In genomic region chr17:62626719-62627218, GRCh38 we compare ENCODE assay signal across 8 cellular contexts. TPM values are rescaled to one million over a fixed set of nuclear protein-coding genes. Genes with fewer than 3 reads are reported as not detected.
DNase-seq lines count a peak whose midpoint lies in the region; ATAC-seq, FAIRE-seq and TF ChIP-seq lines count a peak whose summit lies in the region.

No MANE protein-coding gene starts in this region.

- no peaks in the 10 kb centered on the region for H3K9me3 ChIP-seq in HUES48 (ENCODE audit: control insufficient read depth, insufficient read depth, low read length)
- no peaks in the 10 kb centered on the region for H3K9me3 ChIP-seq in right cardiac atrium (ENCODE audit: control insufficient read depth, low read length)
- H3K9me3 ChIP-seq in small intestine (ENCODE audit: control insufficient read depth, low read depth), result no peaks in the 10 kb centered on the region

- 8% methylated on average over 21 of the region's 21 CpGs for WGBS in right cardiac atrium
- 8 to 15% (median 11%) methylated on average over 20 to 21 of the region's 21 CpGs for WGBS in small intestine, 3 donors

- no peak for FAIRE-seq in small intestine (lab: Jason Lieb, UNC)
- no peak for FAIRE-seq in frontal cortex (lab: Jason Lieb, UNC)

- H3K27ac ChIP-seq in HUES48 (ENCODE audit: low read depth, low read length) (peak overlapping the region; percentile 54), right cardiac atrium (ENCODE audit: low read length) (peak overlapping the region; percentile 66), rectal smooth muscle tissue (ENCODE audit: low read depth, low read length) (peak overlapping the region; percentile 69), small intestine (ENCODE audit: low read depth in 1 of 2, low read length in 1 of 2) (peak overlapping the region in 1 of 2 donors; percentile 86)

- H3K9me3 Mint-ChIP-seq in activated T-helper 2 cell treated with anti-CD3 and anti-CD28 coated beads, Interferon-gamma antibody, Interleukin-2, Interleukin-4, amounts not matched to agents 10 μg/mL and 5 μg/mL and 100 μg/mL, durations not matched to agents 14 hours and 24 hours and 36 hours, result no peaks in the 10 kb centered on the region

- H3K4me3 Mint-ChIP-seq in activated T-helper 2 cell treated with anti-CD3 and anti-CD28 coated beads, Interferon-gamma antibody, Interleukin-2, Interleukin-4, amounts not matched to agents 10 μg/mL and 5 μg/mL and 100 μg/mL, durations not matched to agents 14 hours and 24 hours and 36 hours (ENCODE audit: low read depth), result peak overlapping the region; percentile 70

- no peak for TF ChIP-seq CTCF in AG10803 (conservative IDR thresholded peaks at IDR 0.05; ENCODE audit: low read length)

- DNase-seq in AG10803 (ENCODE audit: low read depth) (peak; percentile 87), right cardiac atrium (peak; percentile 81 to 87 (median 82)), small intestine (no peak), frontal cortex (ENCODE audit: low spot score in 2 of 2) (no peak)
- DNase-seq in activated T-helper 2 cell treated with anti-CD3 and anti-CD28 coated beads, Interferon-gamma antibody, Interleukin-2, Interleukin-4, amounts not matched to agents 10 μg/mL and 5 μg/mL and 100 μg/mL, durations not matched to agents 14 hours and 24 hours and 36 hours (ENCODE audit: low spot score), result no peak

- H3K4me1 ChIP-seq in HUES48 (ENCODE audit: control insufficient read depth, insufficient read depth, low read length), result peaks cover 15% of the 10 kb centered on the region
- H3K4me1 ChIP-seq in right cardiac atrium (ENCODE audit: control insufficient read depth, insufficient read depth, low read length), result peaks cover 2% of the 10 kb centered on the region
- no peaks in the 10 kb centered on the region for H3K4me1 ChIP-seq in rectal smooth muscle tissue (ENCODE audit: control insufficient read depth, insufficient read depth, low read length)
- H3K4me1 ChIP-seq in small intestine (ENCODE audit: control insufficient read depth in 2 of 2, insufficient read depth in 1 of 2, low read depth in 1 of 2, low read length in 1 of 2), result no peaks in the 10 kb centered on the region

- peak overlapping the region; percentile 64 for H3K9ac ChIP-seq in HUES48 (ENCODE audit: low read depth, low read length)
- H3K9ac ChIP-seq in rectal smooth muscle tissue (ENCODE audit: low read length), result peak overlapping the region; percentile 11

- H3K27ac Mint-ChIP-seq in activated T-helper 2 cell treated with anti-CD3 and anti-CD28 coated beads, Interferon-gamma antibody, Interleukin-2, Interleukin-4, amounts not matched to agents 10 μg/mL and 5 μg/mL and 100 μg/mL, durations not matched to agents 14 hours and 24 hours and 36 hours, result no peak overlapping the region

- peaks cover 10% of the 10 kb centered on the region for H3K4me1 Mint-ChIP-seq in activated T-helper 2 cell treated with anti-CD3 and anti-CD28 coated beads, Interferon-gamma antibody, Interleukin-2, Interleukin-4, amounts not matched to agents 10 μg/mL and 5 μg/mL and 100 μg/mL, durations not matched to agents 14 hours and 24 hours and 36 hours (ENCODE audit: low read depth)

- H3K36me3 ChIP-seq in HUES48 (ENCODE audit: control insufficient read depth, insufficient read depth, low read length) (no peaks in the 10 kb centered on the region), rectal smooth muscle tissue (ENCODE audit: control insufficient read depth, insufficient read depth, low read length) (no peaks in the 10 kb centered on the region), small intestine (ENCODE audit: control insufficient read depth in 2 of 2, insufficient read depth in 2 of 2, low read length in 2 of 2) (no peaks in the 10 kb centered on the region)

- intact Hi-C loops in activated T-helper 2 cell treated with anti-CD3 and anti-CD28 coated beads, Interferon-gamma antibody, Interleukin-2, Interleukin-4, amounts not matched to agents 10 μg/mL and 5 μg/mL and 100 μg/mL, durations not matched to agents 14 hours and 24 hours and 36 hours (cut with micrococcal nuclease), result no loop called here
- intact Hi-C loops in right cardiac atrium (cut with DNase I), result no loop called here

- peaks cover 4% of the 10 kb centered on the region; the same call in 1 of the 2 replicates for H3K27me3 ChIP-seq in HUES48 (ENCODE audit: control insufficient read depth, insufficient read depth, low read length)
- no peaks in the 10 kb centered on the region for H3K27me3 ChIP-seq in right cardiac atrium (ENCODE audit: control insufficient read depth, insufficient read depth)
- H3K27me3 ChIP-seq in rectal smooth muscle tissue (ENCODE audit: control insufficient read depth, insufficient read depth, low read length), result peaks cover 7% of the 10 kb centered on the region
- H3K27me3 ChIP-seq in small intestine (ENCODE audit: control insufficient read depth in 2 of 2, insufficient read depth in 2 of 2, low read length in 2 of 2), result peaks cover 0 to 13% of the 10 kb centered on the region in 2 donors

- H3K27me3 Mint-ChIP-seq in activated T-helper 2 cell treated with anti-CD3 and anti-CD28 coated beads, Interferon-gamma antibody, Interleukin-2, Interleukin-4, amounts not matched to agents 10 μg/mL and 5 μg/mL and 100 μg/mL, durations not matched to agents 14 hours and 24 hours and 36 hours (ENCODE audit: low read depth), result peaks cover 29% of the 10 kb centered on the region

- H3K4me3 ChIP-seq in AG10803 (ENCODE audit: low read length) (peak overlapping the region; percentile 71), HUES48 (ENCODE audit: low read depth, low read length) (peak overlapping the region; percentile 84), right cardiac atrium (ENCODE audit: low read length) (peak overlapping the region; percentile 51), rectal smooth muscle tissue (ENCODE audit: low read length) (peak overlapping the region; percentile 63), small intestine (ENCODE audit: low read depth in 1 of 2, low read length in 2 of 2) (peak overlapping the region in 1 of 2 donors; percentile 44)

- no peaks in the 10 kb centered on the region for H3K36me3 Mint-ChIP-seq in activated T-helper 2 cell treated with anti-CD3 and anti-CD28 coated beads, Interferon-gamma antibody, Interleukin-2, Interleukin-4, amounts not matched to agents 10 μg/mL and 5 μg/mL and 100 μg/mL, durations not matched to agents 14 hours and 24 hours and 36 hours (ENCODE audit: low read depth)

- ATAC-seq in right cardiac atrium, result peak; percentile 67 to 75
- ATAC-seq in HG02852 (IDR thresholded peaks at IDR 0.05; ENCODE audit: unreplicated experiment), result no peak

RNA-seq across cellular contexts. Expression of gene MRC2, which starts 0.7 kb away (rescaled TPM):
- total RNA-seq in activated T-helper 2 cell treated with anti-CD3 and anti-CD28 coated beads, Interferon-gamma antibody, Interleukin-2, Interleukin-4, amounts not matched to agents 10 μg/mL and 5 μg/mL and 100 μg/mL, durations not matched to agents 14 hours and 24 hours and 36 hours, result 3.1 and 3.7 TPM in 2 replicates
- total RNA-seq in right cardiac atrium, result 10 to 100 TPM; 33.7 to 91.9 (median 56.4) TPM
- polyA plus RNA-seq in right cardiac atrium, result 36.7 TPM
- polyA plus RNA-seq in small intestine, result 1 to 10 TPM in 2 of 3 donors, under 1 TPM in 1; 0.67 to 7.6 (median 1.4) TPM
- total RNA-seq in frontal cortex, result 13.5 TPM

Comparison
In these comparisons a context has a peak if more than half of its experiments do, and no peak if none do; other contexts are left out.
1. DNase-seq: peak in AG10803 (single experiment) and right cardiac atrium (3 of 3); none in activated T-helper 2 cell treated with anti-CD3 and anti-CD28 coated beads, Interferon-gamma antibody, Interleukin-2, Interleukin-4, amounts not matched to agents 10 μg/mL and 5 μg/mL and 100 μg/mL, durations not matched to agents 14 hours and 24 hours and 36 hours (single experiment), small intestine (single experiment) and frontal cortex (0 of 2).